Comparison of ENCODE assay signal across 1 cellular context in genomic region chr12:52434096-52434733, GRCh38.
TF ChIP-seq lines count a peak whose summit lies in the region.

KRT75 (minus strand) TSS chr12:52434371; CDS start chr12:52434304, 67 bp downstream.

TF ChIP-seq in HEK293, 187 proteins besides CTCF, POLR2A, EP300 and RAD21 (continued from another document and continues in another):
- TF ChIP-seq, protein P1, sequence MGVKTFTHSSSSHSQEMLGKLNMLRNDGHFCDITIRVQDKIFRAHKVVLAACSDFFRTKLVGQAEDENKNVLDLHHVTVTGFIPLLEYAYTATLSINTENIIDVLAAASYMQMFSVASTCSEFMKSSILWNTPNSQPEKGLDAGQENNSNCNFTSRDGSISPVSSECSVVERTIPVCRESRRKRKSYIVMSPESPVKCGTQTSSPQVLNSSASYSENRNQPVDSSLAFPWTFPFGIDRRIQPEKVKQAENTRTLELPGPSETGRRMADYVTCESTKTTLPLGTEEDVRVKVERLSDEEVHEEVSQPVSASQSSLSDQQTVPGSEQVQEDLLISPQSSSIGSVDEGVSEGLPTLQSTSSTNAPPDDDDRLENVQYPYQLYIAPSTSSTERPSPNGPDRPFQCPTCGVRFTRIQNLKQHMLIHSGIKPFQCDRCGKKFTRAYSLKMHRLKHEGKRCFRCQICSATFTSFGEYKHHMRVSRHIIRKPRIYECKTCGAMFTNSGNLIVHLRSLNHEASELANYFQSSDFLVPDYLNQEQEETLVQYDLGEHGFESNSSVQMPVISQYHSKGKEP (tag by site-specific recombination; IDR thresholded peaks at IDR 0.05) = no peak
- TF ChIP-seq KLF17 (tag by site-specific recombination; IDR thresholded peaks at IDR 0.05) (peak; percentile 83), TCF7L2 (IDR thresholded peaks at IDR 0.05; ENCODE audit: borderline replicate concordance, low read depth, low read length) (no peak), ZNF530 (tag by site-specific recombination; IDR thresholded peaks at IDR 0.05; ENCODE audit: low read depth) (no peak), ZNF138 (tag by site-specific recombination; IDR thresholded peaks at IDR 0.05; ENCODE audit: borderline replicate concordance) (no peak), ZNF10 (tag by site-specific recombination; IDR thresholded peaks at IDR 0.05) (peak; percentile 69; the same call in 1 of the 2 replicates), ZNF324 (tag by site-specific recombination; IDR thresholded peaks at IDR 0.05) (no peak), PRDM6 (tag by site-specific recombination; IDR thresholded peaks at IDR 0.05) (no peak), ZIC2 (tag by site-specific recombination; IDR thresholded peaks at IDR 0.05) (no peak), ZNF341 (tag by site-specific recombination; IDR thresholded peaks at IDR 0.05; ENCODE audit: low read depth) (no peak), ZBTB1 (tag by site-specific recombination; IDR thresholded peaks at IDR 0.05) (no peak), ZNF223 (tag by site-specific recombination; IDR thresholded peaks at IDR 0.05) (no peak), BCL11B (tag by site-specific recombination; IDR thresholded peaks at IDR 0.05; ENCODE audit: low read depth) (no peak), RBAK (tag by site-specific recombination; IDR thresholded peaks at IDR 0.05) (no peak), YY1 (tag by site-specific recombination; IDR thresholded peaks at IDR 0.05) (no peak), ZFP69B (tag by site-specific recombination; IDR thresholded peaks at IDR 0.05) (no peak), ZNF626 (tag by site-specific recombination; IDR thresholded peaks at IDR 0.05) (no peak), ZNF76 (tag by site-specific recombination; IDR thresholded peaks at IDR 0.05; ENCODE audit: borderline replicate concordance, low read depth) (peak; percentile 18; the same call in 1 of the 2 replicates), KLF16 (tag by site-specific recombination; IDR thresholded peaks at IDR 0.05) (no peak; the same call in 1 of the 2 replicates), ZFP3 (tag by site-specific recombination; IDR thresholded peaks at IDR 0.05; ENCODE audit: low read depth) (no peak), INSM2 (tag by site-specific recombination; IDR thresholded peaks at IDR 0.05) (peak; percentile 89), ZNF350 (tag by site-specific recombination; IDR thresholded peaks at IDR 0.05) (no peak), ZNF292 (tag by site-specific recombination; IDR thresholded peaks at IDR 0.05; ENCODE audit: borderline replicate concordance, low read depth) (no peak), OVOL3 (tag by site-specific recombination; IDR thresholded peaks at IDR 0.05) (no peak), ZBTB17 (tag by site-specific recombination; IDR thresholded peaks at IDR 0.05) (peak; percentile 60), ZNF776 (tag by site-specific recombination; IDR thresholded peaks at IDR 0.05; ENCODE audit: borderline replicate concordance) (no peak), ZNF24 (tag by site-specific recombination; IDR thresholded peaks at IDR 0.05) (peak; percentile 91), MEIS1 (CRISPR knock-in tag; IDR thresholded peaks at IDR 0.05; ENCODE audit: borderline replicate concordance) (no peak), ZNF37A (tag by site-specific recombination; IDR thresholded peaks at IDR 0.05) (no peak), PBX3 (CRISPR knock-in tag; IDR thresholded peaks at IDR 0.05) (no peak), ZNF416 (tag by site-specific recombination; IDR thresholded peaks at IDR 0.05) (no peak), GLIS2 (tag by site-specific recombination; IDR thresholded peaks at IDR 0.05) (peak; percentile 55), ZNF600 (tag by site-specific recombination; IDR thresholded peaks at IDR 0.05) (peak; percentile 75; the same call in 1 of the 2 replicates), ZNF184 (tag by site-specific recombination; IDR thresholded peaks at IDR 0.05) (peak; percentile 71; the same call in 1 of the 2 replicates), ZNF133 (tag by site-specific recombination; IDR thresholded peaks at IDR 0.05) (no peak), ZNF521 (tag by site-specific recombination; IDR thresholded peaks at IDR 0.05) (no peak), ZNF677 (tag by site-specific recombination; IDR thresholded peaks at IDR 0.05) (no peak), ZNF274 (IDR thresholded peaks at IDR 0.05; ENCODE audit: low read length) (no peak), ZNF274 (tag by site-specific recombination; IDR thresholded peaks at IDR 0.05; ENCODE audit: borderline replicate concordance) (no peak)
- TF ChIP-seq, protein P2, sequence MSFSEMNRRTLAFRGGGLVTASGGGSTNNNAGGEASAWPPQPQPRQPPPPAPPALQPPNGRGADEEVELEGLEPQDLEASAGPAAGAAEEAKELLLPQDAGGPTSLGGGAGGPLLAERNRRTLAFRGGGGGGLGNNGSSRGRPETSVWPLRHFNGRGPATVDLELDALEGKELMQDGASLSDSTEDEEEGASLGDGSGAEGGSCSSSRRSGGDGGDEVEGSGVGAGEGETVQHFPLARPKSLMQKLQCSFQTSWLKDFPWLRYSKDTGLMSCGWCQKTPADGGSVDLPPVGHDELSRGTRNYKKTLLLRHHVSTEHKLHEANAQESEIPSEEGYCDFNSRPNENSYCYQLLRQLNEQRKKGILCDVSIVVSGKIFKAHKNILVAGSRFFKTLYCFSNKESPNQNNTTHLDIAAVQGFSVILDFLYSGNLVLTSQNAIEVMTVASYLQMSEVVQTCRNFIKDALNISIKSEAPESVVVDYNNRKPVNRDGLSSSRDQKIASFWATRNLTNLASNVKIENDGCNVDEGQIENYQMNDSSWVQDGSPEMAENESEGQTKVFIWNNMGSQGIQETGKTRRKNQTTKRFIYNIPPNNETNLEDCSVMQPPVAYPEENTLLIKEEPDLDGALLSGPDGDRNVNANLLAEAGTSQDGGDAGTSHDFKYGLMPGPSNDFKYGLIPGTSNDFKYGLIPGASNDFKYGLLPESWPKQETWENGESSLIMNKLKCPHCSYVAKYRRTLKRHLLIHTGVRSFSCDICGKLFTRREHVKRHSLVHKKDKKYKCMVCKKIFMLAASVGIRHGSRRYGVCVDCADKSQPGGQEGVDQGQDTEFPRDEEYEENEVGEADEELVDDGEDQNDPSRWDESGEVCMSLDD (tag by site-specific recombination; IDR thresholded peaks at IDR 0.05) = no peak
- TF ChIP-seq, protein P3, sequence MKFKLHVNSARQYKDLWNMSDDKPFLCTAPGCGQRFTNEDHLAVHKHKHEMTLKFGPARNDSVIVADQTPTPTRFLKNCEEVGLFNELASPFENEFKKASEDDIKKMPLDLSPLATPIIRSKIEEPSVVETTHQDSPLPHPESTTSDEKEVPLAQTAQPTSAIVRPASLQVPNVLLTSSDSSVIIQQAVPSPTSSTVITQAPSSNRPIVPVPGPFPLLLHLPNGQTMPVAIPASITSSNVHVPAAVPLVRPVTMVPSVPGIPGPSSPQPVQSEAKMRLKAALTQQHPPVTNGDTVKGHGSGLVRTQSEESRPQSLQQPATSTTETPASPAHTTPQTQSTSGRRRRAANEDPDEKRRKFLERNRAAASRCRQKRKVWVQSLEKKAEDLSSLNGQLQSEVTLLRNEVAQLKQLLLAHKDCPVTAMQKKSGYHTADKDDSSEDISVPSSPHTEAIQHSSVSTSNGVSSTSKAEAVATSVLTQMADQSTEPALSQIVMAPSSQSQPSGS (tag by site-specific recombination; IDR thresholded peaks at IDR 0.05; ENCODE audit: low read depth) = peak; percentile 42; the same call in 1 of the 2 replicates
- TF ChIP-seq, protein P4, sequence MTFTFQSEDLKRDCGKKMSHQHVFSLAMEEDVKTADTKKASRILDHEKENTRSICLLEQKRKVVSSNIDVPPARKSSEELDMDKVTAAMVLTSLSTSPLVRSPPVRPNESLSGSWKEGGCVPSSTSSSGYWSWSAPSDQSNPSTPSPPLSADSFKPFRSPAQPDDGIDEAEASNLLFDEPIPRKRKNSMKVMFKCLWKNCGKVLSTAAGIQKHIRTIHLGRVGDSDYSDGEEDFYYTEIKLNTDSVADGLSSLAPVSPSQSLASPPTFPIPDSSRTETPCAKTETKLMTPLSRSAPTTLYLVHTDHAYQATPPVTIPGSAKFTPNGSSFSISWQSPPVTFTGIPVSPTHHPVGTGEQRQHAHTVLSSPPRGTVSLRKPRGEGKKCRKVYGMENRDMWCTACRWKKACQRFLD (tag by site-specific recombination; IDR thresholded peaks at IDR 0.05) = no peak
- TF ChIP-seq, protein P5, sequence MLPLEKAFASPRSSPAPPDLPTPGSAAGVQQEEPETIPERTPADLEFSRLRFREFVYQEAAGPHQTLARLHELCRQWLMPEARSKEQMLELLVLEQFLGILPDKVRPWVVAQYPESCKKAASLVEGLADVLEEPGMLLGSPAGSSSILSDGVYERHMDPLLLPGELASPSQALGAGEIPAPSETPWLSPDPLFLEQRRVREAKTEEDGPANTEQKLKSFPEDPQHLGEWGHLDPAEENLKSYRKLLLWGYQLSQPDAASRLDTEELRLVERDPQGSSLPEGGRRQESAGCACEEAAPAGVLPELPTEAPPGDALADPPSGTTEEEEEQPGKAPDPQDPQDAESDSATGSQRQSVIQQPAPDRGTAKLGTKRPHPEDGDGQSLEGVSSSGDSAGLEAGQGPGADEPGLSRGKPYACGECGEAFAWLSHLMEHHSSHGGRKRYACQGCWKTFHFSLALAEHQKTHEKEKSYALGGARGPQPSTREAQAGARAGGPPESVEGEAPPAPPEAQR (tag by site-specific recombination; IDR thresholded peaks at IDR 0.05) = no peak
- TF ChIP-seq, protein P6, sequence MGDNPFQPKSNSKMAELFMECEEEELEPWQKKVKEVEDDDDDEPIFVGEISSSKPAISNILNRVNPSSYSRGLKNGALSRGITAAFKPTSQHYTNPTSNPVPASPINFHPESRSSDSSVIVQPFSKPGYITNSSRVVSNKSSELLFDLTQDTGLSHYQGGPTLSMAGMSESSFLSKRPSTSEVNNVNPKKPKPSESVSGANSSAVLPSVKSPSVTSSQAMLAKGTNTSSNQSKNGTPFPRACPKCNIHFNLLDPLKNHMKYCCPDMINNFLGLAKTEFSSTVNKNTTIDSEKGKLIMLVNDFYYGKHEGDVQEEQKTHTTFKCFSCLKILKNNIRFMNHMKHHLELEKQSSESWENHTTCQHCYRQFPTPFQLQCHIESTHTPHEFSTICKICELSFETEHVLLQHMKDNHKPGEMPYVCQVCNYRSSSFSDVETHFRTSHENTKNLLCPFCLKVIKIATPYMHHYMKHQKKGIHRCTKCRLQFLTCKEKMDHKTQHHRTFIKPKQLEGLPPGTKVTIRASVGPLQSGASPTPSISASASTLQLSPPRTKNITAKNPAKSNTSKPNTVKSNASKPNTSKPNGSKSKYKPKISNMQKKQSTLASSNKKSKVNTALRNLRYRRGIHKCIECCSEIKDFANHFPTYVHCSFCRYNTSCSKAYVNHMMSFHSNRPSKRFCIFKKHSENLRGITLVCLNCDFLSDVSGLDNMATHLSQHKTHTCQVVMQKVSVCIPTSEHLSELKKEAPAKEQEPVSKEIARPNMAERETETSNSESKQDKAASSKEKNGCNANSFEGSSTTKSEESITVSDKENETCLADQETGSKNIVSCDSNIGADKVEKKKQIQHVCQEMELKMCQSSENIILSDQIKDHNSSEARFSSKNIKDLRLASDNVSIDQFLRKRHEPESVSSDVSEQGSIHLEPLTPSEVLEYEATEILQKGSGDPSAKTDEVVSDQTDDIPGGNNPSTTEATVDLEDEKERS (tag by site-specific recombination; IDR thresholded peaks at IDR 0.05) = no peak
